In the genomic region with DNA sequence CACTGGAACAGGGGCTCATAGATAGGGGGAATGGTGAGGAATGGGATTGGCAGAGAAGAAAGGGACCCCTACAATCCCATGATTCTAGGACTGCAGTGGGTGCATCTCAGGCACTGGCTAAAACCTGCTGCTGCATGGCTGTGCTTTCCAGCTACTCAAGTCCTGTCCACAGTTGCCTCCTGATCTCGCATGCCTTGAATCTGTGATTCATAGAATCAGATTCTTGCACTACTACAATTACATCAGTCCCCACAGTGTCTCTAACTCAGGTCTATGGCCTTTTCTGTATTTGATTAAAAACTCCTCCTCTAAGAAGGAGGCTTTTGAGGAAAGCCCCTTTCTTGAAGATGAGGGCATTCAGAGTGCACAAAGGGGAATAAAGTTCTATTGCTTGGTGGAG, we compare ENCODE assay signal across 16 cellular contexts.
"Had no signal": no experiment of that assay in that cellular context is flagged by ENCODE, and none has a peak within 500 bp of the region (broad histone marks: within the 10 kb centered on the region; RNA-seq: fewer than 3 reads in every experiment).

No MANE protein-coding gene starts in this region.

- H3K4me3 ChIP-seq: body of pancreas, esophagus muscularis mucosa, gastroesophageal sphincter, neural progenitor cell, skin epidermis, thyroid gland, uterus had no signal

- DNase-seq: activated CD4-positive, alpha-beta T cell treated with anti-CD3 and anti-CD28 coated beads for 36 hours; activated CD8-positive, alpha-beta memory T cell treated with anti-CD3 and anti-CD28 coated beads, Interleukin-2, amount 50 U/mL, for 4 hours; activated CD8-positive, alpha-beta T cell treated with anti-CD3 and anti-CD28 coated beads for 36 hours; body of pancreas; dermis blood vessel endothelial cell; retina; T-helper 1 cell; thyroid gland; uterus; WERI-Rb-1 had no signal

- H3K27ac Mint-ChIP-seq: activated CD4-positive, alpha-beta T cell treated with anti-CD3 and anti-CD28 coated beads for 36 hours; activated CD8-positive, alpha-beta T cell treated with anti-CD3 and anti-CD28 coated beads for 36 hours; mesothelial cell of epicardium; neural progenitor cell had no signal

- H3K36me3 ChIP-seq: esophagus muscularis mucosa, gastroesophageal sphincter, neural progenitor cell, thyroid gland, uterus, WERI-Rb-1 had no signal

- ATAC-seq: activated CD4-positive, alpha-beta T cell treated with anti-CD3 and anti-CD28 coated beads for 36 hours; activated CD8-positive, alpha-beta T cell treated with anti-CD3 and anti-CD28 coated beads for 36 hours; body of pancreas; gastroesophageal sphincter had no signal

- H3K9me3 Mint-ChIP-seq: activated CD8-positive, alpha-beta T cell treated with anti-CD3 and anti-CD28 coated beads for 36 hours; mesothelial cell of epicardium; neural progenitor cell had no signal

- H3K27ac ChIP-seq: body of pancreas, esophagus muscularis mucosa, gastroesophageal sphincter, neural progenitor cell, parathyroid adenoma, skin epidermis, thyroid gland, uterus, WERI-Rb-1 had no signal

- H3K27me3 Mint-ChIP-seq: activated CD4-positive, alpha-beta T cell treated with anti-CD3 and anti-CD28 coated beads for 36 hours had no signal

- H3K4me1 ChIP-seq: body of pancreas, esophagus muscularis mucosa, gastroesophageal sphincter, neural progenitor cell, parathyroid adenoma, thyroid gland, uterus had no signal

- H3K4me1 Mint-ChIP-seq: activated CD4-positive, alpha-beta T cell treated with anti-CD3 and anti-CD28 coated beads for 36 hours; mesothelial cell of epicardium; neural progenitor cell had no signal

- H3K36me3 Mint-ChIP-seq: mesothelial cell of epicardium, neural progenitor cell had no signal

- H3K9me3 ChIP-seq: body of pancreas, esophagus muscularis mucosa, gastroesophageal sphincter, thyroid gland, uterus had no signal

- H3K4me3 Mint-ChIP-seq: activated CD4-positive, alpha-beta T cell treated with anti-CD3 and anti-CD28 coated beads for 36 hours; activated CD8-positive, alpha-beta T cell treated with anti-CD3 and anti-CD28 coated beads for 36 hours; mesothelial cell of epicardium; neural progenitor cell had no signal

- H3K27me3 ChIP-seq: body of pancreas, esophagus muscularis mucosa, gastroesophageal sphincter, neural progenitor cell, thyroid gland, uterus had no signal
